ENCODE assay signal across 16 cellular contexts in the genomic region with DNA sequence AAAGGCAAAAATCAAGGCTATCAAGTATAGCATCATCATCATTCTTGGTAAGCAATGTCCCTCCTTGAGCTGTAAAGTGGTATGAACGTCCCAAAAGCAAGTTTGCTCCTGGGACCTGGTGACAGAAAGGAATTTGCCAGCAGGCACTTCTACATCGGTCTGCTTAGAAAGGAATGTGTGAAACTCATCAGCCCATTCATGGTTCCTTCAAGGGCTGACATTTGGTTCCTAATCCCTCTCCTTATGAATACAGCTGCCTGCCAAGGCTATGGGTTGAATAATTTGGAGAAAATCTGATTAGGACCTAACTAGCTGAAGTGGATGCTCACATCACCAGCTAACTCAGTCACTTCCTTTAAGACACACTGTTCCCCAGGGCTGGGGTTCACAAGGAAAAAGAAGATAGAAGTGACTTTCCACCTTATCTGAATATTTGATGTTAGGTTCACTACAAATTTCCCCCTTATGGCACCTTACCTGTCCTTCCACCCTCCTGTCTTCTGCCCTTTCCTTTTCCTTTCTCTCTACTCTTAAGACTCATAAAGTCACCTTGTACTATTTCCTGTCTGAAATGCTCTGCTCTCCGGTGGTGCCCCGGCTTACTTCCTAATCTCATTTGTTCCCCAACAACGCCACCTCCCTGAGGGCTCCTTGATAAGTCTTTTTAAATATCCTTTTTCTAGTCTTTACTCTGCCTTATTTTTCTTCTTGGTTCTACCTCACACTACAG.
DNase-seq lines count a peak whose midpoint lies in the region; ATAC-seq, FAIRE-seq and TF ChIP-seq lines count a peak whose summit lies in the region.
"Had no signal": no experiment of that assay in that cellular context is flagged by ENCODE, and none has a peak within 500 bp of the region (broad histone marks: within the 10 kb centered on the region; RNA-seq: fewer than 3 reads in every experiment).

No MANE protein-coding gene starts in this region.

- H3K4me3 Mint-ChIP-seq in progenitor cell of endocrine pancreas (ENCODE audit: low read depth) = no peak overlapping the region
- H3K4me3 Mint-ChIP-seq: B cell; CD4-positive, CD25-positive, alpha-beta regulatory T cell had no signal

- DNase-seq in NCI-H524 (lab: John Stamatoyannopoulos, UW) (peak; percentile 71 to 91), esophagus muscularis mucosa (ENCODE audit: extremely low spot score) (peak; percentile 90), progenitor cell of endocrine pancreas (ENCODE audit: low spot score, unreplicated experiment) (no peak), HTR-8/SVneo (ENCODE audit: insufficient read length, low spot score) (no peak), T-helper 9 cell (no peak)
- DNase-seq: Caco-2, Kasumi-1, NCI-H187 treated with DMSO at 0.1 percent for 48 hours, NCI-H748 treated with DMSO at 0.1 percent for 48 hours, SW 1271 had no signal

- 52% methylated on average over 5 of the region's 5 CpGs for WGBS in esophagus muscularis mucosa

- H3K9me3 Mint-ChIP-seq in progenitor cell of endocrine pancreas (ENCODE audit: low read depth) = no peaks in the 10 kb centered on the region

- no peak for TF ChIP-seq POLR2A in esophagus muscularis mucosa (IDR thresholded peaks at IDR 0.05; ENCODE audit: low read depth)

- H3K27ac ChIP-seq in esophagus muscularis mucosa (replicated peaks in 1 of 4) = no peak overlapping the region

- peaks cover 0 to 8% (median 4%) of the 10 kb centered on the region in 4 donors for H3K4me1 ChIP-seq in esophagus muscularis mucosa

- H3K27ac Mint-ChIP-seq in progenitor cell of endocrine pancreas = peak overlapping the region; percentile 33
- H3K27ac Mint-ChIP-seq: B cell; CD4-positive, CD25-positive, alpha-beta regulatory T cell; IgD-negative memory B cell had no signal

- peaks cover 12% of the 10 kb centered on the region for H3K27me3 Mint-ChIP-seq in progenitor cell of endocrine pancreas
- H3K27me3 Mint-ChIP-seq: CD4-positive, CD25-positive, alpha-beta regulatory T cell had no signal

- no peaks in the 10 kb centered on the region for H3K9me3 ChIP-seq in esophagus muscularis mucosa
- H3K9me3 ChIP-seq: Caco-2 had no signal

- peaks cover 34% of the 10 kb centered on the region for H3K4me1 Mint-ChIP-seq in progenitor cell of endocrine pancreas (ENCODE audit: low read depth)
- H3K4me1 Mint-ChIP-seq: B cell, IgD-negative memory B cell had no signal

- intact Hi-C loops in esophagus muscularis mucosa (cut with DNase I) = no loop called here

- H3K4me3 ChIP-seq in esophagus muscularis mucosa = no peak overlapping the region

- no peak for FAIRE-seq in HTR-8/SVneo (lab: Jason Lieb, UNC)
- FAIRE-seq: H54 had no signal

- no peaks in the 10 kb centered on the region for H3K36me3 ChIP-seq in esophagus muscularis mucosa

- no peak for TF ChIP-seq EP300 in esophagus muscularis mucosa (IDR thresholded peaks at IDR 0.05)

- peak; percentile 66 for ATAC-seq in GM18511 (IDR thresholded peaks at IDR 0.05; ENCODE audit: unreplicated experiment)
- no peak for ATAC-seq in HG03565 (IDR thresholded peaks at IDR 0.05; ENCODE audit: unreplicated experiment)

- no peaks in the 10 kb centered on the region for H3K27me3 ChIP-seq in esophagus muscularis mucosa

- peaks cover 2% of the 10 kb centered on the region for H3K36me3 Mint-ChIP-seq in progenitor cell of endocrine pancreas (ENCODE audit: insufficient read depth)
- H3K36me3 Mint-ChIP-seq: CD4-positive, CD25-positive, alpha-beta regulatory T cell; IgD-negative memory B cell had no signal

- no peak for TF ChIP-seq CTCF in esophagus muscularis mucosa (IDR thresholded peaks at IDR 0.05)
- TF ChIP-seq CTCF in progenitor cell of endocrine pancreas (IDR thresholded peaks at IDR 0.05; ENCODE audit: unreplicated experiment) = no peak

Comparison
In these comparisons a context has a peak if more than half of its experiments do, and no peak if none do; other contexts are left out.
1. DNase-seq: peak in NCI-H524 (2 of 2) and esophagus muscularis mucosa (single experiment); none in progenitor cell of endocrine pancreas (single experiment), HTR-8/SVneo (single experiment) and T-helper 9 cell (single experiment).